ENCODE assay signal across 1 cellular context in the genomic region with DNA sequence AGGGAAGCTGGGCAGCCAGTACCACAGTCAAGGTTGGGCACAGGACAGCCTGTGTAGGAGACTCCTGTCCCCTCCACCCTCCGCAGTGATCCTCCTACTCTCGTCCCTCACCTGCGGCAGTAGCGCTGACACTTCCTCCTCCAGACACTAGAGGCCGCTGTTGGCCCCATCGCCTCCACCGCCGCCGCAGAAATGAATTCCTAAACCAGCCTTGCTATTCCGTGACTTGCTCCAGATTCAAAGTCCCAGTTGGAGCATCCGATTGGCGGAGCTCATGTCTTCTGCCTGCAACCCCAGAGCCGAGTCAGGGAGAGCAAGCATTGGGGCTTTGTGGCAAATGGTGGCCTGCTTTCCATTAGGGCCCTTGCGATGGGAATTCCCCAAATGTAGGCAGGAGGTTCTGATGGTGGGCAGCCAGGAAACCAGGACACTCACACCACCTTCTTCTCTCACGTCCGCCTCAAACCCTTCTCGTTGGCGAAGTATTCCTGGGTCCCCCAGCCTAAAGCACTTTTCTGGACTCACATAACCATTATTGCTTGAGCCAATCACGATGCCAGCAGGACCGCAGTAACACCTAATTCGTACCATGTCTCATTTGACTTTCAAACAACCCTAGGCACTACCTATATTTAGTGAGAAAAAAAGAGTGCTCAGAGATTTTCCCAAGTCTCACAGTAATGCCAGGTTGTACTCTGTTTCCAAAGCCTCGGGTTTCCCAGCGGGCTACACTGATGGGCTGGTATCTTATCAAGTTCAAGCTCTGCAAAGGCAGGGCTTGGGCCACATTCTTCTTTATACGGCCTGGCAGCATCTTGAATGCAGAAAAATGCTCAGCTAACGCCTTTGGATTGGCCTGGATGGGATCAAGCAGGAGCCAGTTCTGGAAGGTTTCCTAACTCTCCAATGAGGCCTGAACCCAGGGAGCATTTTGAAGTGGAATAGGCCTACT.
A peak's percentile ranks its signal among the peaks of the same experiment; 100 is the strongest.
TF ChIP-seq lines count a peak whose summit lies in the region.

No MANE protein-coding gene starts in this region.

TF ChIP-seq in PFSK-1, 5 proteins besides CTCF, POLR2A, EP300 and RAD21:
- no peak for TF ChIP-seq FOXP2 (optimal IDR thresholded peaks at IDR 0.05; ENCODE audit: borderline replicate concordance, extremely low read depth, extremely low read length, insufficient read depth)
- TF ChIP-seq POLR2AphosphoS5 (IDR thresholded peaks at IDR 0.05; ENCODE audit: low read depth, low read length) = no peak
- no peak for TF ChIP-seq SIN3A (IDR thresholded peaks at IDR 0.05; ENCODE audit: borderline replicate concordance, insufficient read depth, low read length)
- TF ChIP-seq TAF1 (IDR thresholded peaks at IDR 0.05; ENCODE audit: borderline replicate concordance, insufficient read depth, low read length) = peak; percentile 44; the same call in 1 of the 2 replicates
- TF ChIP-seq, protein P1, sequence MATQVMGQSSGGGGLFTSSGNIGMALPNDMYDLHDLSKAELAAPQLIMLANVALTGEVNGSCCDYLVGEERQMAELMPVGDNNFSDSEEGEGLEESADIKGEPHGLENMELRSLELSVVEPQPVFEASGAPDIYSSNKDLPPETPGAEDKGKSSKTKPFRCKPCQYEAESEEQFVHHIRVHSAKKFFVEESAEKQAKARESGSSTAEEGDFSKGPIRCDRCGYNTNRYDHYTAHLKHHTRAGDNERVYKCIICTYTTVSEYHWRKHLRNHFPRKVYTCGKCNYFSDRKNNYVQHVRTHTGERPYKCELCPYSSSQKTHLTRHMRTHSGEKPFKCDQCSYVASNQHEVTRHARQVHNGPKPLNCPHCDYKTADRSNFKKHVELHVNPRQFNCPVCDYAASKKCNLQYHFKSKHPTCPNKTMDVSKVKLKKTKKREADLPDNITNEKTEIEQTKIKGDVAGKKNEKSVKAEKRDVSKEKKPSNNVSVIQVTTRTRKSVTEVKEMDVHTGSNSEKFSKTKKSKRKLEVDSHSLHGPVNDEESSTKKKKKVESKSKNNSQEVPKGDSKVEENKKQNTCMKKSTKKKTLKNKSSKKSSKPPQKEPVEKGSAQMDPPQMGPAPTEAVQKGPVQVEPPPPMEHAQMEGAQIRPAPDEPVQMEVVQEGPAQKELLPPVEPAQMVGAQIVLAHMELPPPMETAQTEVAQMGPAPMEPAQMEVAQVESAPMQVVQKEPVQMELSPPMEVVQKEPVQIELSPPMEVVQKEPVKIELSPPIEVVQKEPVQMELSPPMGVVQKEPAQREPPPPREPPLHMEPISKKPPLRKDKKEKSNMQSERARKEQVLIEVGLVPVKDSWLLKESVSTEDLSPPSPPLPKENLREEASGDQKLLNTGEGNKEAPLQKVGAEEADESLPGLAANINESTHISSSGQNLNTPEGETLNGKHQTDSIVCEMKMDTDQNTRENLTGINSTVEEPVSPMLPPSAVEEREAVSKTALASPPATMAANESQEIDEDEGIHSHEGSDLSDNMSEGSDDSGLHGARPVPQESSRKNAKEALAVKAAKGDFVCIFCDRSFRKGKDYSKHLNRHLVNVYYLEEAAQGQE (IDR thresholded peaks at IDR 0.05; ENCODE audit: insufficient read depth in 1 of 2, low read depth in 2 of 2, low read length in 2 of 2) = 0 out of 4 replicates have a peak, but pooled peaks of 1 of the 2 experiments have one; percentile 17
